16 cellular contexts compared by ENCODE assay signal in genomic region chr7:87507446-87507845, GRCh38. TPM values are rescaled to one million over a fixed set of nuclear protein-coding genes. Genes with fewer than 3 reads are reported as not detected.
DNase-seq lines count a peak whose midpoint lies in the region; ATAC-seq, FAIRE-seq and TF ChIP-seq lines count a peak whose summit lies in the region.
"Had no signal": no experiment of that assay in that cellular context is flagged by ENCODE, and none has a peak within 500 bp of the region (broad histone marks: within the 10 kb centered on the region; RNA-seq: fewer than 3 reads in every experiment).

No MANE protein-coding gene starts in this region.

- no peak overlapping the region for H3K4me3 Mint-ChIP-seq in CD8-positive, alpha-beta T cell
- no peak overlapping the region for H3K4me3 Mint-ChIP-seq in activated naive CD8-positive, alpha-beta T cell treated with anti-CD3 and anti-CD28 coated beads for 36 hours
- H3K4me3 Mint-ChIP-seq: activated naive CD8-positive, alpha-beta T cell treated with anti-CD3 and anti-CD28 coated beads, Interleukin-2, amount 10 ng/mL, durations not matched to agents 7 days and 5 days; activated T-cell treated with anti-CD3 and anti-CD28 coated beads, Interleukin-2, amount 50 U/mL, for 24 hours; CD8-positive, alpha-beta memory T cell; nephron had no signal

- RAD21 ChIA-PET in HCT116 (lab: Charles Lee; ENCODE audit: low non-redundant PET in 1 of 2, low total read pairs in 2 of 2, uncharacterized antibody in 2 of 2, unreplicated experiment in 2 of 2) = no interaction called here

- no peaks in the 10 kb centered on the region for H3K27me3 Mint-ChIP-seq in CD8-positive, alpha-beta T cell (ENCODE audit: low read depth)
- no peaks in the 10 kb centered on the region for H3K27me3 Mint-ChIP-seq in activated naive CD8-positive, alpha-beta T cell treated with anti-CD3 and anti-CD28 coated beads for 36 hours
- H3K27me3 Mint-ChIP-seq: activated naive CD8-positive, alpha-beta T cell treated with anti-CD3 and anti-CD28 coated beads, Interleukin-2, amount 10 ng/mL, durations not matched to agents 7 days and 5 days; activated T-cell treated with anti-CD3 and anti-CD28 coated beads, Interleukin-2, amount 50 U/mL, for 24 hours had no signal

- no peak overlapping the region for H3K4me2 ChIP-seq in HCT116 (ENCODE audit: low read length)

- no peaks in the 10 kb centered on the region for H3K4me1 Mint-ChIP-seq in CD8-positive, alpha-beta T cell (ENCODE audit: low read depth)
- peaks cover 2% of the 10 kb centered on the region for H3K4me1 Mint-ChIP-seq in activated naive CD8-positive, alpha-beta T cell treated with anti-CD3 and anti-CD28 coated beads for 36 hours

- no peaks in the 10 kb centered on the region for H3K9me2 ChIP-seq in HCT116 (ENCODE audit: insufficient read depth)

- ATAC-seq in CD8-positive, alpha-beta T cell = no peak
- ATAC-seq in HCT116 = peak; percentile 69
- ATAC-seq in left lobe of liver = peak; percentile 67

- BruUV-seq in HCT116 (replicated peaks; lab: Mats Ljungman, UMichigan) = no TSS peak

- H3K36me3 ChIP-seq in CD8-positive, alpha-beta T cell (ENCODE audit: insufficient read depth, low read length) = peaks cover 15% of the 10 kb centered on the region
- no peaks in the 10 kb centered on the region for H3K36me3 ChIP-seq in HCT116 (ENCODE audit: control insufficient read depth in 1 of 2, insufficient read depth in 2 of 2, low read length in 2 of 2)
- H3K36me3 ChIP-seq: HAP-1 had no signal

- POLR2A ChIA-PET in CD8-positive, alpha-beta T cell (lab: Charles Lee) = no interaction called here
- POLR2A ChIA-PET in HCT116 (lab: Charles Lee) = no interaction called here

- H3K4me3 ChIP-seq in CD8-positive, alpha-beta T cell (ENCODE audit: low read depth, low read length) = no peak overlapping the region
- H3K4me3 ChIP-seq in HCT116 (replicated peaks in 1 of 2; ENCODE audit: low read depth in 1 of 2, low read length in 2 of 2) = no peak overlapping the region
- H3K4me3 ChIP-seq: HAP-1 had no signal

- TF ChIP-seq POLR2A in HCT116 (IDR thresholded peaks at IDR 0.05; ENCODE audit: borderline replicate concordance, extremely low read depth, insufficient read depth, insufficient read length) = no peak

- no peaks in the 10 kb centered on the region for H3K27me3 ChIP-seq in CD8-positive, alpha-beta T cell (ENCODE audit: insufficient read depth, low read length)
- no peaks in the 10 kb centered on the region for H3K27me3 ChIP-seq in HCT116 (ENCODE audit: insufficient read depth, low read length)

- H3K27ac Mint-ChIP-seq in CD8-positive, alpha-beta T cell = peak overlapping the region; percentile 53
- H3K27ac Mint-ChIP-seq in activated naive CD8-positive, alpha-beta T cell treated with anti-CD3 and anti-CD28 coated beads for 36 hours = no peak overlapping the region
- H3K27ac Mint-ChIP-seq: activated naive CD8-positive, alpha-beta T cell treated with anti-CD3 and anti-CD28 coated beads, Interleukin-2, amount 10 ng/mL, durations not matched to agents 7 days and 5 days; activated T-cell treated with anti-CD3 and anti-CD28 coated beads, Interleukin-2, amount 50 U/mL, for 24 hours had no signal

- no peak overlapping the region for H3K9ac ChIP-seq in HCT116 (ENCODE audit: low read length)

- no peaks in the 10 kb centered on the region for H3K79me2 ChIP-seq in HCT116 (ENCODE audit: insufficient read depth, low read length)

- CTCF ChIA-PET in CD8-positive, alpha-beta T cell (lab: Charles Lee) = interaction anchor here (0.5 to 3.0 kb wide), 2 partner anchors 379 to 509 kb away, joined by 3 to 10 read pairs; no protein-coding TSS in a partner anchor
- CTCF ChIA-PET in HCT116 (lab: Charles Lee) = interaction anchor here (1.1 to 2.9 kb wide), 2 partner anchors 117 to 379 kb away, joined by 4 to 21 read pairs; no protein-coding TSS in a partner anchor

- H3K9me3 Mint-ChIP-seq in CD8-positive, alpha-beta T cell = no peaks in the 10 kb centered on the region
- no peaks in the 10 kb centered on the region for H3K9me3 Mint-ChIP-seq in activated naive CD8-positive, alpha-beta T cell treated with anti-CD3 and anti-CD28 coated beads for 36 hours
- H3K9me3 Mint-ChIP-seq: activated naive CD8-positive, alpha-beta T cell treated with anti-CD3 and anti-CD28 coated beads, Interleukin-2, amount 10 ng/mL, durations not matched to agents 7 days and 5 days; activated T-cell treated with anti-CD3 and anti-CD28 coated beads, Interleukin-2, amount 50 U/mL, for 24 hours; CD8-positive, alpha-beta memory T cell; nephron had no signal

- no peaks in the 10 kb centered on the region for H3K9me3 ChIP-seq in CD8-positive, alpha-beta T cell (ENCODE audit: low read length)
- no peaks in the 10 kb centered on the region for H3K9me3 ChIP-seq in HCT116 (ENCODE audit: control insufficient read depth in 1 of 2, insufficient read depth in 1 of 2, low read depth in 1 of 2, low read length in 2 of 2)
- H3K9me3 ChIP-seq: HAP-1 had no signal

- DNase-seq in CD8-positive, alpha-beta T cell = no peak
- DNase-seq in HCT116 (ENCODE audit: low read depth, low spot score) (no peak), SW480 (ENCODE audit: low spot score) (peak; percentile 37), left lobe of liver (ENCODE audit: low spot score) (no peak), GM19239 (ENCODE audit: insufficient read length, low spot score) (no peak)
- DNase-seq in activated naive CD8-positive, alpha-beta T cell treated with anti-CD3 and anti-CD28 coated beads for 36 hours = no peak
- DNase-seq in activated CD8-positive, alpha-beta memory T cell treated with anti-CD3 and anti-CD28 coated beads, Interleukin-2, amount 50 U/mL, for 4 hours = no peak
- DNase-seq: activated CD4-positive, CD25-positive, alpha-beta regulatory T cell treated with anti-CD3 and anti-CD28 coated beads, Interleukin-2, amount 50 U/mL, for 72 hours; activated naive CD8-positive, alpha-beta T cell treated with anti-CD3 and anti-CD28 coated beads, Interleukin-2, amount 10 ng/mL, durations not matched to agents 7 days and 5 days; activated T-cell treated with anti-CD3 and anti-CD28 coated beads, Interleukin-2, amount 50 U/mL, for 24 hours; CD8-positive, alpha-beta memory T cell; MM.1S; SW 1271 had no signal

- no peak overlapping the region for H2AFZ ChIP-seq in HCT116 (ENCODE audit: low read depth, low read length, poor library complexity, severe bottlenecking)

- H3K4me1 ChIP-seq in CD8-positive, alpha-beta T cell (ENCODE audit: insufficient read depth, low read length) = no peaks in the 10 kb centered on the region
- H3K4me1 ChIP-seq in HCT116 (ENCODE audit: control insufficient read depth in 1 of 2, insufficient read depth in 2 of 2, low read length in 2 of 2) = no peaks in the 10 kb centered on the region
- H3K4me1 ChIP-seq: HAP-1 had no signal

- no peaks in the 10 kb centered on the region for H4K20me1 ChIP-seq in HCT116 (ENCODE audit: insufficient read depth)

- FAIRE-seq in GM19239 (lab: Jason Lieb, UNC) = no peak

- intact Hi-C loops in CD8-positive, alpha-beta T cell (cut with DNase I, micrococcal nuclease) = loop anchor here (2.0 to 5.0 kb wide), 2 partner anchors 379 to 605 kb away; no protein-coding TSS in a partner anchor
- intact Hi-C loops in HCT116 (cut with micrococcal nuclease) = loop anchor here (2.0 kb wide), 1 partner anchor 661 kb away; no protein-coding TSS in a partner anchor

- no peak overlapping the region for H3K27ac ChIP-seq in CD8-positive, alpha-beta T cell (ENCODE audit: low read depth, low read length)
- no peak overlapping the region for H3K27ac ChIP-seq in HCT116 (ENCODE audit: low read depth, low read length)
- H3K27ac ChIP-seq: HL-60 had no signal

- peaks cover 66% of the 10 kb centered on the region for H3K36me3 Mint-ChIP-seq in CD8-positive, alpha-beta T cell
- peaks cover 2% of the 10 kb centered on the region for H3K36me3 Mint-ChIP-seq in activated naive CD8-positive, alpha-beta T cell treated with anti-CD3 and anti-CD28 coated beads for 36 hours
- H3K36me3 Mint-ChIP-seq: activated naive CD8-positive, alpha-beta T cell treated with anti-CD3 and anti-CD28 coated beads, Interleukin-2, amount 10 ng/mL, durations not matched to agents 7 days and 5 days had no signal

- no peak for TF ChIP-seq CTCF in CD8-positive, alpha-beta T cell (IDR thresholded peaks at IDR 0.05)
- 0 out of 6 replicates have a peak, but pooled peaks have one; percentile 9 to 27 (median 18) for TF ChIP-seq CTCF in HCT116 (IDR thresholded peaks at IDR 0.05 in 2 of 3, conservative IDR thresholded peaks at IDR 0.05 in 1 of 3; ENCODE audit: borderline replicate concordance in 1 of 3, insufficient read depth in 1 of 3, low read depth in 2 of 3, low read length in 2 of 3)

- peak; percentile 32 for TF ChIP-seq RAD21 in HCT116 (IDR thresholded peaks at IDR 0.05; ENCODE audit: low read depth)

TF ChIP-seq in HCT116, 20 proteins besides CTCF, POLR2A, EP300 and RAD21:
- TF ChIP-seq SRF (IDR thresholded peaks at IDR 0.05; ENCODE audit: low read depth) (no peak), ZFX (IDR thresholded peaks at IDR 0.05) (no peak), EGR1 (IDR thresholded peaks at IDR 0.05; ENCODE audit: low read depth) (no peak), SIN3A (IDR thresholded peaks at IDR 0.05; ENCODE audit: low read depth) (no peak), CBX3 (IDR thresholded peaks at IDR 0.05; ENCODE audit: low read depth) (no peak), MAX (IDR thresholded peaks at IDR 0.05) (no peak), TCF7L2 (IDR thresholded peaks at IDR 0.05; ENCODE audit: borderline replicate concordance, extremely low read depth, insufficient read depth, insufficient read length) (no peak), ZBTB33 (IDR thresholded peaks at IDR 0.05; ENCODE audit: extremely low read depth, insufficient replicate concordance, low read length) (no peak)

RNA-seq across cellular contexts. Expression of gene ABCB4, which starts 32.0 kb away (rescaled TPM):
- under 1 TPM; 0.16 to 0.25 TPM for total RNA-seq in CD8-positive, alpha-beta T cell
- total RNA-seq in HCT116 (2021; ENCODE audit: unreplicated experiment) = not detected
- not detected in 2 replicates for polyA plus RNA-seq in HCT116 (2012)
- 114 TPM for total RNA-seq in left lobe of liver
- under 1 TPM; 0.38 to 0.43 TPM for total RNA-seq in activated naive CD8-positive, alpha-beta T cell treated with anti-CD3 and anti-CD28 coated beads for 36 hours
- polyA plus RNA-seq: CD8-positive, alpha-beta memory T cell had no signal

Comparison
In these comparisons a context has a peak if more than half of its experiments do, and no peak if none do; other contexts are left out.
1. RNA of gene ABCB4, which starts 32.0 kb away (total RNA-seq): 114 TPM in left lobe of liver (single experiment); 0.38 to 0.43 TPM in activated naive CD8-positive, alpha-beta T cell treated with anti-CD3 and anti-CD28 coated beads for 36 hours, 0.16 to 0.25 TPM in CD8-positive, alpha-beta T cell and not detected in HCT116 (single experiment); every median in the first group is over 10 times any median in the second.